ENCODE assay signal across 8 cellular contexts in the genomic region with DNA sequence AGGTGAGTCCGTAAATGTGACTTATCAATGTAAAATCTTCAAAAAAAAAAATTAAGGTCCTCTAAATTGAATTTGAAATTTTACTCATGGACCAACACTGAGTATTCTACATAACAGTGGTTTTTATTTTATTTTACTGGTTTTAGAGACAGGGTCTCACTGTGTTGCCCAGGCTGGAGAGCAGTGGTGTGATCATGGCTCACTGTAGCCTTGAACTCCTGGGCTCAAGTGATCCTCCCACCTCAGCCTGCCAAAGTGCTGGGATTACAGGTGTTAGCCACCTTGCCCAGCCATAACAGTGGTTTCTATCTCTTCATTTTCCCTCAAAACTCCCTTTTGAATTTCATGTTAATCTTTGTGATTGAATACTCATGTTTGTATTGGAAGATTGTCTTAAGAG. TPM values are rescaled to one million over a fixed set of nuclear protein-coding genes. Genes with fewer than 3 reads are reported as not detected.
A peak's percentile ranks its signal among the peaks of the same experiment; 100 is the strongest.
DNase-seq lines count a peak whose midpoint lies in the region; ATAC-seq, FAIRE-seq and TF ChIP-seq lines count a peak whose summit lies in the region.
"Not testable (repeated sequence)": the region's sequence is repeated elsewhere in the genome, so short reads cannot be mapped to it uniquely, and the experiment has no call there.

No MANE protein-coding gene starts in this region.

- peak overlapping the region in 1 of 2 experiments; percentile 68; a peak in 2 of 4 replicates for H3K9ac ChIP-seq in K562 (ENCODE audit: insufficient read depth in 1 of 2, low read depth in 2 of 2, low read length in 2 of 2)
- H3K9ac ChIP-seq in fibroblast of lung (ENCODE audit: insufficient read depth, low read length), result not testable (repeated sequence)

- not testable (repeated sequence) for FAIRE-seq in K562 (lab: Jason Lieb, UNC)

- H3K4me2 ChIP-seq in K562 (ENCODE audit: insufficient read depth, low read length); fibroblast of lung (ENCODE audit: extremely low read depth, insufficient read depth, low read length): not testable (repeated sequence)

- not testable (repeated sequence) for H3K9me1 ChIP-seq in K562 (ENCODE audit: control insufficient read depth, insufficient read depth, low read length)

- not testable (repeated sequence) for H4K20me1 ChIP-seq in K562 (replicated peaks; ENCODE audit: control insufficient read depth, insufficient read depth, low read length); fibroblast of lung (ENCODE audit: control insufficient read depth, extremely low read depth, insufficient read depth, low read length)

- not testable (repeated sequence) for H3K4me3 Mint-ChIP-seq in HFFc6; T-helper 1 cell treated with Interleukin-12 subunit alpha and Interleukin-12 subunit beta and Interleukin-4 antibody, amounts not matched to agents 30 μg/mL and 1 μg/mL, for 36 hours; activated T-helper 17 cell treated with anti-CD3 and anti-CD28 coated beads, Interleukin-2, amount 50 U/mL, for 72 hours

- peak overlapping the region; percentile 73 for H3K27ac Mint-ChIP-seq in HFFc6
- H3K27ac Mint-ChIP-seq in T-helper 1 cell treated with Interleukin-12 subunit alpha and Interleukin-12 subunit beta and Interleukin-4 antibody, amounts not matched to agents 30 μg/mL and 1 μg/mL, for 36 hours, result peak overlapping the region; percentile 5
- peak overlapping the region; percentile 66 for H3K27ac Mint-ChIP-seq in activated T-helper 17 cell treated with anti-CD3 and anti-CD28 coated beads, Interleukin-2, amount 50 U/mL, for 72 hours

- not testable (repeated sequence) for BruUV-seq in K562 (replicated peaks; lab: Mats Ljungman, UMichigan)

- 88% methylated on average over 1 of the region's 1 CpG for WGBS in K562 (ENCODE audit: insufficient coverage, low coverage, missing lambda C conversion rate)

- CTCF ChIA-PET in K562 (lab: Yijun Ruan, JAX; ENCODE audit: low intra/inter-chr PET ratio), result not testable (repeated sequence)

- not testable (repeated sequence) for H3K27me3 ChIP-seq in ACC112 (ENCODE audit: insufficient read depth, low read length); K562 (ENCODE audit: control insufficient read depth in 2 of 2, insufficient read depth in 2 of 2, low read length in 2 of 2); fibroblast of lung (ENCODE audit: control insufficient read depth, insufficient read depth, low read length); neutrophil

- not testable (repeated sequence) for H3K4me1 Mint-ChIP-seq in HFFc6 (ENCODE audit: low read depth); activated T-helper 17 cell treated with anti-CD3 and anti-CD28 coated beads, Interleukin-2, amount 50 U/mL, for 72 hours
- H3K4me1 Mint-ChIP-seq in T-helper 1 cell treated with Interleukin-12 subunit alpha and Interleukin-12 subunit beta and Interleukin-4 antibody, amounts not matched to agents 30 μg/mL and 1 μg/mL, for 36 hours (ENCODE audit: low read depth), result peaks cover 17% of the 10 kb centered on the region

- not testable (repeated sequence) for TF ChIP-seq CTCF in HFFc6 (IDR thresholded peaks at IDR 0.05); K562 (IDR thresholded peaks at IDR 0.05 in 2 of 3, conservative IDR thresholded peaks at IDR 0.05 in 1 of 3; ENCODE audit: insufficient read depth in 2 of 3, low read depth in 1 of 3, low read length in 3 of 3); fibroblast of lung (conservative IDR thresholded peaks at IDR 0.05 in 1 of 2, IDR thresholded peaks at IDR 0.05 in 1 of 2; ENCODE audit: low read depth in 1 of 2, low read length in 2 of 2); neutrophil (IDR thresholded peaks at IDR 0.05)

- in situ Hi-C loops in K562 (cut with MboI), result not testable (repeated sequence)

- not testable (repeated sequence) for H2AFZ ChIP-seq in ACC112 (ENCODE audit: low read length, unreplicated experiment); K562 (ENCODE audit: low read depth, low read length); fibroblast of lung (ENCODE audit: low read length)

- not testable (repeated sequence) for H3K9me3 Mint-ChIP-seq in HFFc6; T-helper 1 cell treated with Interleukin-12 subunit alpha and Interleukin-12 subunit beta and Interleukin-4 antibody, amounts not matched to agents 30 μg/mL and 1 μg/mL, for 36 hours; activated T-helper 17 cell treated with anti-CD3 and anti-CD28 coated beads, Interleukin-2, amount 50 U/mL, for 72 hours

- H3K36me3 ChIP-seq in ACC112 (ENCODE audit: insufficient read depth, low read length) (peaks cover 52% of the 10 kb centered on the region), K562 (ENCODE audit: control insufficient read depth, insufficient read depth, low read length) (peaks cover 95% of the 10 kb centered on the region), fibroblast of lung (ENCODE audit: control insufficient read depth, insufficient read depth, low read length) (peaks cover 21% of the 10 kb centered on the region), neutrophil (peaks cover 85% of the 10 kb centered on the region)

- POLR2A ChIA-PET in K562 (lab: Yijun Ruan, JAX), result interaction anchor here (0.8 to 2.3 kb wide), 10 partner anchors 8 to 206 kb away, joined by 3 to 17 read pairs (median 5); a partner anchor contains a TSS

- ATAC-seq in activated T-helper 17 cell treated with anti-CD3 and anti-CD28 coated beads, Interleukin-2, amount 50 U/mL, for 72 hours (replicated peaks); K562: not testable (repeated sequence)

- H3K9me3 ChIP-seq in K562 (replicated peaks; ENCODE audit: control insufficient read depth, insufficient read depth, low read depth, low read length); fibroblast of lung (ENCODE audit: control insufficient read depth, insufficient read depth, low read depth, low read length); neutrophil: not testable (repeated sequence)

- H3K27ac ChIP-seq in ACC112 (ENCODE audit: low read depth, low read length) (peak overlapping the region; percentile 84), K562 (ENCODE audit: extremely low read depth, low read depth, low read length) (peak overlapping the region; percentile 96), fibroblast of lung (ENCODE audit: insufficient read depth, low read length) (peak overlapping the region; percentile 23), neutrophil (peak overlapping the region; percentile 98), temporal lobe (ENCODE audit: low read depth, low read length) (peak overlapping the region; percentile 14)

- DNase-seq in HFFc6; K562 (ENCODE audit: extremely low read depth in 1 of 4, low spot score in 3 of 4); fibroblast of lung (ENCODE audit: low read depth in 2 of 2): not testable (repeated sequence)

- H3K79me2 ChIP-seq in ACC112 (ENCODE audit: control insufficient read depth, insufficient read depth, low read length, unreplicated experiment); fibroblast of lung (ENCODE audit: control insufficient read depth, insufficient read depth, low read length): not testable (repeated sequence)
- peaks cover 12% of the 10 kb centered on the region; the same call in 2 of the 3 replicates for H3K79me2 ChIP-seq in K562 (ENCODE audit: control insufficient read depth, insufficient read depth, low read length)

- TF ChIP-seq RAD21 in K562 (CRISPR knock-in tag; conservative IDR thresholded peaks at IDR 0.05 in 1 of 2, IDR thresholded peaks at IDR 0.05 in 1 of 2), result not testable (repeated sequence)

- not testable (repeated sequence) for H3K27me3 Mint-ChIP-seq in HFFc6 (ENCODE audit: insufficient read depth); T-helper 1 cell treated with Interleukin-12 subunit alpha and Interleukin-12 subunit beta and Interleukin-4 antibody, amounts not matched to agents 30 μg/mL and 1 μg/mL, for 36 hours (ENCODE audit: low read depth); activated T-helper 17 cell treated with anti-CD3 and anti-CD28 coated beads, Interleukin-2, amount 50 U/mL, for 72 hours

- intact Hi-C loops in K562 (cut with micrococcal nuclease), result loop anchor here (2.0 kb wide), 1 partner anchor 17 kb away; a partner anchor contains a TSS

- not testable (repeated sequence) for TF ChIP-seq EP300 in K562 (IDR thresholded peaks at IDR 0.05; ENCODE audit: low read length)

- not testable (repeated sequence) for TF ChIP-seq POLR2A in K562 (conservative IDR thresholded peaks at IDR 0.05)

- peaks cover 79% of the 10 kb centered on the region for H3K36me3 Mint-ChIP-seq in HFFc6 (ENCODE audit: low read depth)
- peaks cover 70% of the 10 kb centered on the region for H3K36me3 Mint-ChIP-seq in T-helper 1 cell treated with Interleukin-12 subunit alpha and Interleukin-12 subunit beta and Interleukin-4 antibody, amounts not matched to agents 30 μg/mL and 1 μg/mL, for 36 hours (ENCODE audit: low read depth)
- H3K36me3 Mint-ChIP-seq in activated T-helper 17 cell treated with anti-CD3 and anti-CD28 coated beads, Interleukin-2, amount 50 U/mL, for 72 hours (ENCODE audit: low read depth), result peaks cover 97% of the 10 kb centered on the region

- not testable (repeated sequence) for H3K4me3 ChIP-seq in ACC112 (ENCODE audit: low read depth, low read length); K562; fibroblast of lung (replicated peaks in 1 of 4; ENCODE audit: control extremely low read depth in 1 of 4, insufficient read depth in 1 of 4, low read depth in 3 of 4, low read length in 4 of 4)
- peak overlapping the region; percentile 56 to 60 for H3K4me3 ChIP-seq in neutrophil (ENCODE audit: low read depth in 1 of 2, low read length in 1 of 2)

- not testable (repeated sequence) for H3K4me1 ChIP-seq in ACC112 (ENCODE audit: control insufficient read depth, insufficient read depth, low read length, unreplicated experiment); fibroblast of lung (ENCODE audit: control insufficient read depth, extremely low read depth, insufficient read depth, low read length)
- H3K4me1 ChIP-seq in K562 (replicated peaks in 1 of 2; ENCODE audit: control insufficient read depth in 2 of 2, insufficient read depth in 2 of 2, low read length in 2 of 2) (peaks cover 8 to 14% of the 10 kb centered on the region in 2 experiments; a peak in 4 of 5 replicates), neutrophil (ENCODE audit: control insufficient read depth in 1 of 2, insufficient read depth in 1 of 2, low read depth in 1 of 2, low read length in 1 of 2) (peaks cover 55 to 62% of the 10 kb centered on the region in 2 experiments)

RNA-seq across cellular contexts. Expression of a gene that starts 14.3 kb away (rescaled TPM):
- 10 to 100 TPM; 24.3 to 31.0 (median 27.3) TPM for total RNA-seq in HFFc6 (2021; fragmentation: NEBNext Ultra II Directional; extraction: Animal tissue kit (Norgen Biotek cat#: 25700))
- 10 to 100 TPM in 1 of 2 donors, 1 to 10 TPM in 1; 7.2 to 13.7 TPM for total RNA-seq in activated T-helper 17 cell treated with anti-CD3 and anti-CD28 coated beads, Interleukin-2, amount 50 U/mL, for 72 hours
- 7.7 and 8.5 TPM in 2 replicates for total RNA-seq in K562 (2011; cell fraction: chromatin; rRNA removed; ENCODE audit: low replicate concordance)
- 5.1 and 5.8 TPM in 2 replicates for total RNA-seq in K562 (2011; cell fraction: nucleolus; rRNA removed)
- total RNA-seq in K562 (2011; cell fraction: nucleoplasm; rRNA removed), result 6.0 and 8.2 TPM in 2 replicates
- total RNA-seq in K562 (2014; rRNA removed), result 21.7 and 24.0 TPM in 2 replicates
- total RNA-seq in K562 (2014; rRNA removed; fragmentation: Illumina TruSeq; extraction: Trizol), result 31.8 and 33.4 TPM in 2 replicates
- total RNA-seq in K562 (2015; rRNA removed; fragmentation: Illumina TruSeq; extraction: Trizol), result 26.7 and 31.3 TPM in 2 replicates
- 27.1 and 28.9 TPM in 2 replicates for total RNA-seq in K562 (2021)
- 12.6 and 14.0 TPM in 2 replicates for polyA plus RNA-seq in K562 (2011; rRNA removed)
- 9.0 and 12.0 TPM in 2 replicates for polyA plus RNA-seq in K562 (2011; cell fraction: cytosol; rRNA removed)
- polyA plus RNA-seq in K562 (2011; cell fraction: nucleus; rRNA removed), result 4.9 and 6.3 TPM in 2 replicates
- polyA plus RNA-seq in K562 (2012), result 29.5 and 36.6 TPM in 2 replicates
- 26.0 and 26.3 TPM in 2 replicates for polyA plus RNA-seq in K562 (2014; fragmentation: Illumina TruSeq; extraction: Trizol)
- 10 to 100 TPM; 10.2 to 16.4 TPM for polyA plus RNA-seq in K562 (2014; fragmentation: Nextera tagmentation; extraction: Ambion mirVana)
- 20.5 and 36.0 TPM in 2 replicates for polyA plus RNA-seq in K562 (2014; rRNA removed)
- polyA minus RNA-seq in K562 (2011; rRNA and poly(A)+ RNA removed), result 4.9 and 5.4 TPM in 2 replicates
- 2.4 and 4.5 TPM in 2 replicates for polyA minus RNA-seq in K562 (2011; cell fraction: cytosol; rRNA and poly(A)+ RNA removed)
- polyA minus RNA-seq in K562 (2011; cell fraction: nucleus; rRNA and poly(A)+ RNA removed), result 3.0 and 6.7 TPM in 2 replicates
- 7.4 and 10.2 TPM in 2 replicates for total RNA-seq in fibroblast of lung
- 11.9 and 15.3 TPM in 2 replicates for polyA plus RNA-seq in fibroblast of lung
- polyA plus RNA-seq in fibroblast of lung (2012), result 17.1 and 26.7 TPM in 2 replicates
- 5.3 and 6.1 TPM in 2 replicates for polyA minus RNA-seq in fibroblast of lung (ENCODE audit: low replicate concordance)
- total RNA-seq in temporal lobe, result 5.9 TPM

RNA-seq across cellular contexts. Expression of a gene that starts 17.1 kb away (rescaled TPM):
- 100 to 1,000 TPM; 131 to 235 (median 220) TPM for total RNA-seq in HFFc6 (2021; fragmentation: NEBNext Ultra II Directional; extraction: Animal tissue kit (Norgen Biotek cat#: 25700))
- 10 to 100 TPM; 24.8 to 86.0 TPM for total RNA-seq in activated T-helper 17 cell treated with anti-CD3 and anti-CD28 coated beads, Interleukin-2, amount 50 U/mL, for 72 hours
- total RNA-seq in K562 (2011; cell fraction: chromatin; rRNA removed; ENCODE audit: low replicate concordance), result 148 and 225 TPM in 2 replicates
- total RNA-seq in K562 (2011; cell fraction: nucleolus; rRNA removed), result 169 and 177 TPM in 2 replicates
- total RNA-seq in K562 (2011; cell fraction: nucleoplasm; rRNA removed), result 160 and 163 TPM in 2 replicates
- total RNA-seq in K562 (2014; rRNA removed), result 239 and 254 TPM in 2 replicates
- 152 and 177 TPM in 2 replicates for total RNA-seq in K562 (2014; rRNA removed; fragmentation: Illumina TruSeq; extraction: Trizol)
- 191 and 200 TPM in 2 replicates for total RNA-seq in K562 (2015; rRNA removed; fragmentation: Illumina TruSeq; extraction: Trizol)
- 339 and 353 TPM in 2 replicates for total RNA-seq in K562 (2021)
- 185 and 229 TPM in 2 replicates for polyA plus RNA-seq in K562 (2011; rRNA removed)
- 256 and 298 TPM in 2 replicates for polyA plus RNA-seq in K562 (2011; cell fraction: cytosol; rRNA removed)
- 137 and 184 TPM in 2 replicates for polyA plus RNA-seq in K562 (2011; cell fraction: nucleus; rRNA removed)
- polyA plus RNA-seq in K562 (2012), result 387 and 522 TPM in 2 replicates
- polyA plus RNA-seq in K562 (2014; fragmentation: Illumina TruSeq; extraction: Trizol), result 402 and 513 TPM in 2 replicates
- polyA plus RNA-seq in K562 (2014; fragmentation: Nextera tagmentation; extraction: Ambion mirVana), result 100 to 1,000 TPM; 292 to 542 TPM
- 257 and 270 TPM in 2 replicates for polyA plus RNA-seq in K562 (2014; rRNA removed)
- 230 and 264 TPM in 2 replicates for polyA minus RNA-seq in K562 (2011; rRNA and poly(A)+ RNA removed)
- 167 and 254 TPM in 2 replicates for polyA minus RNA-seq in K562 (2011; cell fraction: cytosol; rRNA and poly(A)+ RNA removed)
- 47.3 and 81.1 TPM in 2 replicates for polyA minus RNA-seq in K562 (2011; cell fraction: nucleus; rRNA and poly(A)+ RNA removed)
- 135 and 158 TPM in 2 replicates for total RNA-seq in fibroblast of lung
- polyA plus RNA-seq in fibroblast of lung, result 121 and 179 TPM in 2 replicates
- polyA plus RNA-seq in fibroblast of lung (2012), result 286 and 450 TPM in 2 replicates
- polyA minus RNA-seq in fibroblast of lung (ENCODE audit: low replicate concordance), result 297 and 415 TPM in 2 replicates
- 80.9 TPM for total RNA-seq in temporal lobe

RNA-seq across cellular contexts. Expression of a gene that starts 33.9 kb away (rescaled TPM):
- total RNA-seq in HFFc6 (2021; fragmentation: NEBNext Ultra II Directional; extraction: Animal tissue kit (Norgen Biotek cat#: 25700)), result under 1 TPM in 2 of 6 experiments, not detected in 4; 0.43 TPM
- under 1 TPM in 1 of 2 donors, not detected in 1; 0.24 TPM for total RNA-seq in activated T-helper 17 cell treated with anti-CD3 and anti-CD28 coated beads, Interleukin-2, amount 50 U/mL, for 72 hours
- total RNA-seq in K562 (2011; cell fraction: chromatin; rRNA removed; ENCODE audit: low replicate concordance), result 0.51 and 1.1 TPM in 2 replicates
- 0.53 and 1.0 TPM in 2 replicates for total RNA-seq in K562 (2011; cell fraction: nucleolus; rRNA removed)
- 1.0 and 1.3 TPM in 2 replicates for total RNA-seq in K562 (2011; cell fraction: nucleoplasm; rRNA removed)
- total RNA-seq in K562 (2014; rRNA removed), result 0.29 TPM in 1 of 2 replicates, not detected in the other
- total RNA-seq in K562 (2014; rRNA removed; fragmentation: Illumina TruSeq; extraction: Trizol), result 0.11 and 0.19 TPM in 2 replicates
- total RNA-seq in K562 (2015; rRNA removed; fragmentation: Illumina TruSeq; extraction: Trizol), result 0.34 and 0.54 TPM in 2 replicates
- total RNA-seq in K562 (2021), result 0.51 TPM in 1 of 2 replicates, not detected in the other
- polyA plus RNA-seq in K562 (2011; rRNA removed), result not detected in 2 replicates
- polyA plus RNA-seq in K562 (2011; cell fraction: cytosol; rRNA removed), result not detected in 2 replicates
- 0.37 TPM in 1 of 2 replicates, not detected in the other for polyA plus RNA-seq in K562 (2011; cell fraction: nucleus; rRNA removed)
- 0.16 and 0.42 TPM in 2 replicates for polyA plus RNA-seq in K562 (2012)
- polyA plus RNA-seq in K562 (2014; fragmentation: Illumina TruSeq; extraction: Trizol), result 0.15 TPM in 2 replicates
- polyA plus RNA-seq in K562 (2014; fragmentation: Nextera tagmentation; extraction: Ambion mirVana), result not detected
- polyA plus RNA-seq in K562 (2014; rRNA removed), result 0.08 TPM in 1 of 2 replicates, not detected in the other
- polyA minus RNA-seq in K562 (2011; rRNA and poly(A)+ RNA removed), result not detected in 2 replicates
- polyA minus RNA-seq in K562 (2011; cell fraction: cytosol; rRNA and poly(A)+ RNA removed), result not detected in 2 replicates
- not detected in 2 replicates for polyA minus RNA-seq in K562 (2011; cell fraction: nucleus; rRNA and poly(A)+ RNA removed)
- 0.17 TPM in 1 of 2 replicates, not detected in the other for total RNA-seq in fibroblast of lung
- polyA plus RNA-seq in fibroblast of lung, result not detected in 2 replicates
- polyA plus RNA-seq in fibroblast of lung (2012), result 0.21 and 0.31 TPM in 2 replicates
- polyA minus RNA-seq in fibroblast of lung (ENCODE audit: low replicate concordance), result not detected in 2 replicates
- total RNA-seq in temporal lobe, result 1.2 TPM

RNA-seq across cellular contexts. Expression of a gene that starts 56.4 kb away (rescaled TPM):
- 10 to 100 TPM; 44.1 to 58.6 (median 48.4) TPM for total RNA-seq in HFFc6 (2021; fragmentation: NEBNext Ultra II Directional; extraction: Animal tissue kit (Norgen Biotek cat#: 25700))
- 10 to 100 TPM; 27.4 to 54.5 TPM for total RNA-seq in activated T-helper 17 cell treated with anti-CD3 and anti-CD28 coated beads, Interleukin-2, amount 50 U/mL, for 72 hours
- total RNA-seq in K562 (2011; cell fraction: chromatin; rRNA removed; ENCODE audit: low replicate concordance), result 54.1 and 71.5 TPM in 2 replicates
- 37.0 and 45.7 TPM in 2 replicates for total RNA-seq in K562 (2011; cell fraction: nucleolus; rRNA removed)
- 49.3 and 71.1 TPM in 2 replicates for total RNA-seq in K562 (2011; cell fraction: nucleoplasm; rRNA removed)
- total RNA-seq in K562 (2014; rRNA removed) (47.0 and 62.9 TPM in 2 replicates), K562 (2014; rRNA removed; fragmentation: Illumina TruSeq; extraction: Trizol) (66.5 and 67.3 TPM in 2 replicates), K562 (2015; rRNA removed; fragmentation: Illumina TruSeq; extraction: Trizol) (64.2 and 65.3 TPM in 2 replicates), K562 (2021) (74.8 and 78.9 TPM in 2 replicates), fibroblast of lung (32.1 and 33.5 TPM in 2 replicates), temporal lobe (21.4 TPM)
- polyA plus RNA-seq in K562 (2011; rRNA removed) (47.1 and 57.7 TPM in 2 replicates), K562 (2014; fragmentation: Illumina TruSeq; extraction: Trizol) (53.3 and 54.9 TPM in 2 replicates), K562 (2014; fragmentation: Nextera tagmentation; extraction: Ambion mirVana) (10 to 100 TPM; 59.2 to 71.7 TPM), K562 (2014; rRNA removed) (39.6 and 44.4 TPM in 2 replicates), fibroblast of lung (27.8 and 34.2 TPM in 2 replicates)
- 36.0 and 40.4 TPM in 2 replicates for polyA plus RNA-seq in K562 (2011; cell fraction: cytosol; rRNA removed)
- polyA plus RNA-seq in K562 (2011; cell fraction: nucleus; rRNA removed), result 17.7 and 20.4 TPM in 2 replicates
- polyA plus RNA-seq in K562 (2012), result 29.9 and 45.7 TPM in 2 replicates
- 78.7 and 100.0 TPM in 2 replicates for polyA minus RNA-seq in K562 (2011; rRNA and poly(A)+ RNA removed)
- polyA minus RNA-seq in K562 (2011; cell fraction: cytosol; rRNA and poly(A)+ RNA removed), result 29.8 and 30.1 TPM in 2 replicates
- 7.7 and 12.9 TPM in 2 replicates for polyA minus RNA-seq in K562 (2011; cell fraction: nucleus; rRNA and poly(A)+ RNA removed)
- polyA plus RNA-seq in fibroblast of lung (2012), result 26.0 and 34.0 TPM in 2 replicates
- 38.7 and 44.5 TPM in 2 replicates for polyA minus RNA-seq in fibroblast of lung (ENCODE audit: low replicate concordance)

RNA-seq across cellular contexts. Expression of a gene that starts 58.8 kb away (rescaled TPM):
- total RNA-seq in HFFc6 (2021; fragmentation: NEBNext Ultra II Directional; extraction: Animal tissue kit (Norgen Biotek cat#: 25700)), result 10 to 100 TPM; 23.1 to 28.4 (median 26.0) TPM
- 10 to 100 TPM; 18.4 to 21.7 TPM for total RNA-seq in activated T-helper 17 cell treated with anti-CD3 and anti-CD28 coated beads, Interleukin-2, amount 50 U/mL, for 72 hours
- 22.7 and 32.6 TPM in 2 replicates for total RNA-seq in K562 (2011; cell fraction: chromatin; rRNA removed; ENCODE audit: low replicate concordance)
- 32.9 and 41.0 TPM in 2 replicates for total RNA-seq in K562 (2011; cell fraction: nucleolus; rRNA removed)
- total RNA-seq in K562 (2011; cell fraction: nucleoplasm; rRNA removed), result 27.9 and 28.1 TPM in 2 replicates
- total RNA-seq in K562 (2014; rRNA removed), result 25.7 and 39.1 TPM in 2 replicates
- total RNA-seq in K562 (2014; rRNA removed; fragmentation: Illumina TruSeq; extraction: Trizol), result 11.6 and 12.8 TPM in 2 replicates
- 20.2 and 22.7 TPM in 2 replicates for total RNA-seq in K562 (2015; rRNA removed; fragmentation: Illumina TruSeq; extraction: Trizol)
- total RNA-seq in K562 (2021), result 45.7 and 47.5 TPM in 2 replicates
- 8.0 and 19.6 TPM in 2 replicates for polyA plus RNA-seq in K562 (2011; rRNA removed)
- polyA plus RNA-seq in K562 (2011; cell fraction: cytosol; rRNA removed), result 11.8 and 15.9 TPM in 2 replicates
- polyA plus RNA-seq in K562 (2011; cell fraction: nucleus; rRNA removed), result 22.9 and 28.2 TPM in 2 replicates
- polyA plus RNA-seq in K562 (2012), result 37.1 and 37.2 TPM in 2 replicates
- polyA plus RNA-seq in K562 (2014; fragmentation: Illumina TruSeq; extraction: Trizol), result 30.2 and 31.2 TPM in 2 replicates
- polyA plus RNA-seq in K562 (2014; fragmentation: Nextera tagmentation; extraction: Ambion mirVana), result 1 to 10 TPM; 2.6 to 2.9 TPM
- 25.5 and 27.2 TPM in 2 replicates for polyA plus RNA-seq in K562 (2014; rRNA removed)
- polyA minus RNA-seq in K562 (2011; rRNA and poly(A)+ RNA removed), result 6.4 and 7.4 TPM in 2 replicates
- 11.3 and 18.9 TPM in 2 replicates for polyA minus RNA-seq in K562 (2011; cell fraction: cytosol; rRNA and poly(A)+ RNA removed)
- polyA minus RNA-seq in K562 (2011; cell fraction: nucleus; rRNA and poly(A)+ RNA removed), result 12.4 and 16.8 TPM in 2 replicates
- 8.2 and 11.4 TPM in 2 replicates for total RNA-seq in fibroblast of lung
- 10.3 and 14.4 TPM in 2 replicates for polyA plus RNA-seq in fibroblast of lung
- polyA plus RNA-seq in fibroblast of lung (2012), result 17.8 and 23.5 TPM in 2 replicates
- polyA minus RNA-seq in fibroblast of lung (ENCODE audit: low replicate concordance), result 12.0 and 12.2 TPM in 2 replicates
- 10.6 TPM for total RNA-seq in temporal lobe

Comparison
In these comparisons a context has a peak if more than half of its experiments do, and no peak if none do; other contexts are left out.
1. H3K27ac ChIP-seq: peak in every context shown above with its lines; median percentile 98 in neutrophil; 96 in K562; 84 in ACC112; 23 in fibroblast of lung; 14 in temporal lobe.
2. H3K27ac Mint-ChIP-seq: peak in every context shown above with its lines; median percentile 73 in HFFc6; 66 in activated T-helper 17 cell treated with anti-CD3 and anti-CD28 coated beads, Interleukin-2, amount 50 U/mL, for 72 hours; 5 in T-helper 1 cell treated with Interleukin-12 subunit alpha and Interleukin-12 subunit beta and Interleukin-4 antibody, amounts not matched to agents 30 μg/mL and 1 μg/mL, for 36 hours.